Comparison of ENCODE assay signal across 16 cellular contexts in genomic region chr7:2107386-2108085, GRCh38.
DNase-seq lines count a peak whose midpoint lies in the region; ATAC-seq and TF ChIP-seq lines count a peak whose summit lies in the region.
"Had no signal": no experiment of that assay in that cellular context is flagged by ENCODE, and none has a peak within 500 bp of the region (broad histone marks: within the 10 kb centered on the region; RNA-seq: fewer than 3 reads in every experiment).

No MANE protein-coding gene starts in this region.

- H3K9me3 ChIP-seq in ectodermal cell (ENCODE audit: control insufficient read depth, low read length), result no peaks in the 10 kb centered on the region
- H3K9me3 ChIP-seq: heart left ventricle, Peyer's patch, spleen had no signal

- H3K36me3 ChIP-seq in GM23338 (ENCODE audit: insufficient read depth), result no peaks in the 10 kb centered on the region
- H3K36me3 ChIP-seq in ectodermal cell (ENCODE audit: control insufficient read depth, insufficient read depth, low read length), result no peaks in the 10 kb centered on the region
- H3K36me3 ChIP-seq: Peyer's patch had no signal

- no peak for TF ChIP-seq CTCF in GM23338 (conservative IDR thresholded peaks at IDR 0.05; ENCODE audit: low read depth in 2 of 2)

- H3K4me1 ChIP-seq in GM23338 (ENCODE audit: insufficient read depth) (no peaks in the 10 kb centered on the region; the same call in 1 of the 2 replicates), ectodermal cell (ENCODE audit: control insufficient read depth, insufficient read depth, low read length) (peaks cover 84% of the 10 kb centered on the region)

- peaks cover 17% of the 10 kb centered on the region; the same call in 1 of the 2 replicates for H3K79me2 ChIP-seq in GM23338 (replicated peaks; ENCODE audit: insufficient read depth)

- 76 to 77% methylated on average over 21 of the region's 21 CpGs for WGBS in ectodermal cell, 2 experiments

- no peaks in the 10 kb centered on the region for H3K9me2 ChIP-seq in GM23338 (ENCODE audit: insufficient read depth)

- H3K4me1 Mint-ChIP-seq in GM23338, result peaks cover 63% of the 10 kb centered on the region

- no peak overlapping the region for H3K4me3 ChIP-seq in GM23338
- no peak overlapping the region for H3K4me3 ChIP-seq in ectodermal cell (ENCODE audit: insufficient read depth, low read depth, low read length)
- H3K4me3 ChIP-seq: heart left ventricle, Peyer's patch, spleen had no signal

- no peak overlapping the region for H3K27ac ChIP-seq in GM23338 (ENCODE audit: low read depth)
- peak overlapping the region; percentile 89 for H3K27ac ChIP-seq in ectodermal cell (ENCODE audit: insufficient read depth, low read depth, low read length, poor library complexity, severe bottlenecking)
- H3K27ac ChIP-seq: heart left ventricle, Peyer's patch had no signal

- no peak for DNase-seq in GM23338 (ENCODE audit: low spot score)
- peak; percentile 86 for DNase-seq in NCI-H69 (lab: John Stamatoyannopoulos, UW)
- DNase-seq in pons (ENCODE audit: low spot score), result peak; percentile 51
- DNase-seq in NOMO-1 treated with DMSO at 0.1 percent for 48 hours (lab: John Stamatoyannopoulos, UW; ENCODE audit: unreplicated experiment), result no peak
- DNase-seq in RKO (ENCODE audit: low spot score), result no peak
- DNase-seq: activated CD4-positive, alpha-beta T cell treated with anti-CD3 and anti-CD28 coated beads, Interleukin-2, amount 50 U/mL, for 4 hours; CD4-positive, alpha-beta memory T cell; left cardiac atrium; NCI-H2171 treated with DMSO at 0.1 percent for 48 hours; occipital lobe; Peyer's patch; spleen had no signal

- H3K27me3 Mint-ChIP-seq in GM23338 (ENCODE audit: insufficient read depth, low read depth, poor library complexity), result peaks cover 29% of the 10 kb centered on the region
- H3K27me3 Mint-ChIP-seq: CD4-positive, alpha-beta memory T cell had no signal

- peak overlapping the region; percentile 75 for H3K27ac Mint-ChIP-seq in GM23338

- no peaks in the 10 kb centered on the region for H3K9me3 Mint-ChIP-seq in GM23338
- H3K9me3 Mint-ChIP-seq: CD4-positive, alpha-beta memory T cell had no signal

- H3K36me3 Mint-ChIP-seq in GM23338 (ENCODE audit: low read depth), result peaks cover 1% of the 10 kb centered on the region; the same call in 1 of the 3 replicates
- H3K36me3 Mint-ChIP-seq: CD4-positive, alpha-beta memory T cell had no signal

- H3K4me2 ChIP-seq in GM23338, result no peak overlapping the region

- 0 out of 2 replicates have a peak, but pooled peaks cover 7% of the 10 kb centered on the region for H4K20me1 ChIP-seq in GM23338 (replicated peaks; ENCODE audit: insufficient read depth)

- H3K4me3 Mint-ChIP-seq in GM23338, result no peak overlapping the region; the same call in 2 of the 3 replicates
- H3K4me3 Mint-ChIP-seq: CD4-positive, alpha-beta memory T cell had no signal

- H3K27me3 ChIP-seq in GM23338 (ENCODE audit: insufficient read depth), result no peaks in the 10 kb centered on the region
- no peaks in the 10 kb centered on the region for H3K27me3 ChIP-seq in ectodermal cell (ENCODE audit: control insufficient read depth, insufficient read depth, low read length, poor library complexity, severe bottlenecking)
- H3K27me3 ChIP-seq: heart left ventricle, Peyer's patch, spleen had no signal

- no peak overlapping the region for H2AFZ ChIP-seq in GM23338

- no peak for ATAC-seq in GM23338
- no peak for ATAC-seq in GM21737 (IDR thresholded peaks at IDR 0.05; ENCODE audit: unreplicated experiment)
- ATAC-seq: HCT116 had no signal

- H3F3A ChIP-seq in GM23338 (replicated peaks; ENCODE audit: low read depth), result 0 out of 2 replicates have a peak, but pooled peaks cover 7% of the 10 kb centered on the region

TF ChIP-seq in GM23338, 12 proteins besides CTCF, POLR2A, EP300 and RAD21 (continues in another document):
- TF ChIP-seq EZH2 (IDR thresholded peaks at IDR 0.05; ENCODE audit: low read depth, unreplicated experiment) (no peak), EZH2phosphoT487 (IDR thresholded peaks at IDR 0.05; ENCODE audit: unreplicated experiment) (no peak), ZNF331 (CRISPR knock-in tag; IDR thresholded peaks at IDR 0.05; ENCODE audit: low read depth) (no peak), STAT1 (IDR thresholded peaks at IDR 0.05; ENCODE audit: unreplicated experiment) (no peak), ETS1 (IDR thresholded peaks at IDR 0.05) (no peak), JUNB (IDR thresholded peaks at IDR 0.05; ENCODE audit: unreplicated experiment) (no peak), ZNF114 (CRISPR knock-in tag; IDR thresholded peaks at IDR 0.05) (no peak), ZNF462 (CRISPR knock-in tag; IDR thresholded peaks at IDR 0.05) (no peak), CREB1 (CRISPR knock-in tag; IDR thresholded peaks at IDR 0.05; ENCODE audit: low read depth) (no peak)

Comparison
In these comparisons a context has a peak if more than half of its experiments do, and no peak if none do; other contexts are left out.
1. DNase-seq: peak in NCI-H69 (single experiment) and pons (single experiment); none in GM23338 (single experiment), NOMO-1 treated with DMSO at 0.1 percent for 48 hours (single experiment) and RKO (single experiment).